9 cellular contexts compared by ENCODE assay signal in the genomic region with DNA sequence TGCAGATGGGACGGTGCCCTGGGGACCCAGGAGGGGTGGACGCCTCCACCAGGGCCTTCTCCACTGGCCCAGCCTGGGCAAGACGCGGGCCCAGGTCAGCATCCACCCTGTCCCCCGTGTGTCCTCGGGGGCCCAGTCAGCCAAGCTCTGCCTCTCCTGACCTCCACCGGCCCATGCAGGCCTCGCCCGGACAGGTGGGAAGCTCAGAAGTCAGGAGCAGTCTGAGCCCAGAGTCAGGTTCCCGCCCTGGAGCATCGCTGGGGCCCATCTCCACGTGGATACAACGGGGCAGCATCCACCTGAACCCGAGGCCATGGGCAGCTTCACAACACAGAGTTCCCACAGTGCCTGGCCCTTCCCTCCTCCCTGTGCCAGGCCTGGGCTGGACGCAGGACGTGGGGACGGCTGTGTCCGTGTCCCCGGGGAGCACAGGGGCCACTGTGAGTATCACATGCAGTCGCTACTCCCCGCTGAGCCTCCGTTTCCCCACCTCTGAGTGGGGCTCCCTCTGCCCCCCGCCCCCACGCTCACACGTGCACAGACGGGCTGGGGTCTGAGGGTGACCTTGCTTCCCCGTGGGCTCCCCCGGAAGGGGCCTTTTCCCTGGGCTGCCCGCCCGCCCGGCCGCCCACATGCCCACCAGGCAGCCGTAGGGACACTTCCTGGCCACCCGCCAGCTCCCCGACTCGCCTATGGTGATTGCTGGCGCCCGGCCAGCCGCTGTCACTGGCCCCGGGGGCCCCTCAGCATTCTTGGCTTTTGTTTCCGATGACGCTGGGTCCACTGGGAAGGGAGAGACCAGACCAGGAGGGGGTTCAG.
DNase-seq lines count a peak whose midpoint lies in the region; ATAC-seq and TF ChIP-seq lines count a peak whose summit lies in the region.
"Had no signal": no experiment of that assay in that cellular context is flagged by ENCODE, and none has a peak within 500 bp of the region (broad histone marks: within the 10 kb centered on the region; RNA-seq: fewer than 3 reads in every experiment).

No MANE protein-coding gene starts in this region.

- TF ChIP-seq EP300 in ovary (IDR thresholded peaks at IDR 0.05) = no peak

- no peak overlapping the region for H2AFZ ChIP-seq in mammary epithelial cell (ENCODE audit: low read depth, low read length)

- H3K27ac ChIP-seq in mammary epithelial cell (ENCODE audit: insufficient read depth, low read depth, low read length) (no peak overlapping the region), ovary (no peak overlapping the region)

- H3K9ac ChIP-seq in mammary epithelial cell (ENCODE audit: insufficient read depth, low read length) = no peak overlapping the region

- H3K4me3 ChIP-seq in mammary epithelial cell (replicated peaks in 1 of 3; ENCODE audit: insufficient read depth in 1 of 3, low read depth in 2 of 3, low read length in 3 of 3) (no peak overlapping the region), ovary (no peak overlapping the region)

- H3K9me3 ChIP-seq in mammary epithelial cell (replicated peaks; ENCODE audit: insufficient read depth, low read length) (no peaks in the 10 kb centered on the region), ovary (no peaks in the 10 kb centered on the region)

- H3K79me2 ChIP-seq in mammary epithelial cell (ENCODE audit: insufficient read depth, low read length) = no peaks in the 10 kb centered on the region

- BruUV-seq in mammary epithelial cell (replicated peaks; lab: Mats Ljungman, UMichigan) = no TSS peak

- H3K4me1 ChIP-seq in mammary epithelial cell (ENCODE audit: insufficient read depth, low read length) = peaks cover 18% of the 10 kb centered on the region
- no peaks in the 10 kb centered on the region for H3K4me1 ChIP-seq in ovary (ENCODE audit: insufficient read depth)

- 71% methylated on average over 10 of the region's 42 CpGs for WGBS in mammary epithelial cell (ENCODE audit: low coverage, missing lambda C conversion rate)
- 29 to 37% (median 35%) methylated on average over 30 to 42 of the region's 42 CpGs for WGBS in ovary, 3 donors

- no peak for ATAC-seq in HG03025 (IDR thresholded peaks at IDR 0.05; ENCODE audit: low FRiP score, unreplicated experiment)

- CTCF ChIA-PET in mammary epithelial cell (lab: Charles Lee; ENCODE audit: low non-redundant PET) = no interaction called here

- H3K36me3 ChIP-seq in mammary epithelial cell (ENCODE audit: insufficient read depth, low read length) (no peaks in the 10 kb centered on the region), ovary (no peaks in the 10 kb centered on the region)

- no peak for TF ChIP-seq POLR2A in ovary (IDR thresholded peaks at IDR 0.05)

- H4K20me1 ChIP-seq in mammary epithelial cell (ENCODE audit: insufficient read depth, low read length) = no peaks in the 10 kb centered on the region

- intact Hi-C loops in mammary epithelial cell (cut with micrococcal nuclease) (loop anchor here (5.0 kb wide), 1 partner anchor 317 kb away; no protein-coding TSS in a partner anchor), ovary (cut with DNase I) (loop anchor here in 1 of 4 donors (10.0 kb wide), 1 partner anchor 929 kb away; no protein-coding TSS in a partner anchor)

- TF ChIP-seq CTCF in mammary epithelial cell (conservative IDR thresholded peaks at IDR 0.05 in 1 of 2, IDR thresholded peaks at IDR 0.05 in 1 of 2; ENCODE audit: extremely low read depth in 1 of 2, insufficient read depth in 1 of 2, low read depth in 1 of 2, low read length in 2 of 2) = no peak
- no peak for TF ChIP-seq CTCF in ovary (IDR thresholded peaks at IDR 0.05)

- H3K4me2 ChIP-seq in mammary epithelial cell (ENCODE audit: insufficient read depth, low read depth, low read length) = no peak overlapping the region

- H3K27me3 ChIP-seq in mammary epithelial cell (ENCODE audit: insufficient read depth, low read length) (no peaks in the 10 kb centered on the region), ovary (no peaks in the 10 kb centered on the region)

- peak; percentile 81 for DNase-seq in DMS153 treated with DMSO at 0.1 percent for 48 hours (lab: John Stamatoyannopoulos, UW; ENCODE audit: unreplicated experiment)
- peak; percentile 72 for DNase-seq in NCI-H1105 treated with DMSO at 0.1 percent for 48 hours (lab: John Stamatoyannopoulos, UW)
- peak; percentile 27 for DNase-seq in mammary epithelial cell
- peak in 3 of 5 donors; percentile 42 to 58 (median 50) for DNase-seq in ovary
- DNase-seq in activated CD4-positive, alpha-beta T cell treated with anti-CD3 and anti-CD28 coated beads, Interleukin-2, amount 50 U/mL, for 4 hours = no peak
- no peak for DNase-seq in retina
- no peak for DNase-seq in GM03348 (ENCODE audit: low spot score)
- DNase-seq: glutamatergic neuron had no signal

- in situ Hi-C loops in mammary epithelial cell (cut with MboI; ENCODE audit: low sequenced_read_pairs in 2 of 2) = no loop called here

- dilution Hi-C loops in mammary epithelial cell (cut with HindIII; ENCODE audit: low sequenced_read_pairs) = no loop called here

Comparison
In these comparisons a context has a peak if more than half of its experiments do, and no peak if none do; other contexts are left out.
1. DNase-seq: peak in DMS153 treated with DMSO at 0.1 percent for 48 hours (single experiment), NCI-H1105 treated with DMSO at 0.1 percent for 48 hours (single experiment), mammary epithelial cell (single experiment) and ovary (3 of 5); none in activated CD4-positive, alpha-beta T cell treated with anti-CD3 and anti-CD28 coated beads, Interleukin-2, amount 50 U/mL, for 4 hours (0 of 2), retina (single experiment) and GM03348 (single experiment).